Comparison of ENCODE assay signal across 11 cellular contexts in genomic region chr11:31817054-31817620, GRCh38. TPM values are rescaled to one million over a fixed set of nuclear protein-coding genes. Genes with fewer than 3 reads are reported as not detected.
DNase-seq lines count a peak whose midpoint lies in the region; ATAC-seq lines count a peak whose summit lies in the region.
"Had no signal": no experiment of that assay in that cellular context is flagged by ENCODE, and none has a peak within 500 bp of the region (broad histone marks: within the 10 kb centered on the region; RNA-seq: fewer than 3 reads in every experiment).

No MANE protein-coding gene starts in this region.

- ATAC-seq in HG03196 (IDR thresholded peaks at IDR 0.05; ENCODE audit: unreplicated experiment), result no peak

- DNase-seq in NCI-H1417 (lab: John Stamatoyannopoulos, UW) (peak in 2 of 3 experiments; percentile 73 to 80), NCI-H1417 treated with DMSO at 0.1 percent for 48 hours (lab: John Stamatoyannopoulos, UW) (no peak), M059J (ENCODE audit: low read depth) (peak; percentile 63), retina (peak; percentile 73), NCI-H146 (lab: John Stamatoyannopoulos, UW) (no peak), foreskin melanocyte (no peak)
- no peak for DNase-seq in effector memory CD4-positive, alpha-beta T cell
- DNase-seq: GOT3; NK-92 treated with Interleukin-12 subunit alpha and Interleukin-12 subunit beta, amount 100 ng/mL, for 24 hours had no signal

- no peaks in the 10 kb centered on the region for H3K36me3 ChIP-seq in effector memory CD4-positive, alpha-beta T cell (ENCODE audit: control insufficient read depth, insufficient read depth, low read length)

- peak overlapping the region; percentile 32 for H3K4me3 ChIP-seq in effector memory CD4-positive, alpha-beta T cell (ENCODE audit: insufficient read depth, low read depth, low read length, poor library complexity, severe bottlenecking)

- H3K9me3 ChIP-seq in effector memory CD4-positive, alpha-beta T cell (ENCODE audit: control insufficient read depth, low read length), result peaks cover 5% of the 10 kb centered on the region

- no peak overlapping the region for H3K27ac ChIP-seq in effector memory CD4-positive, alpha-beta T cell (ENCODE audit: insufficient read depth, low read length, poor library complexity, severe bottlenecking)

- peaks cover 96% of the 10 kb centered on the region for H3K27me3 ChIP-seq in effector memory CD4-positive, alpha-beta T cell (replicated peaks; ENCODE audit: control insufficient read depth, insufficient read depth, low read length, poor library complexity, severe bottlenecking)

- H3K4me1 ChIP-seq in effector memory CD4-positive, alpha-beta T cell (ENCODE audit: control insufficient read depth, insufficient read depth, low read length, poor library complexity, severe bottlenecking), result peaks cover 60% of the 10 kb centered on the region

RNA-seq across cellular contexts. Expression of gene PAX6, which starts 6.0 kb away (rescaled TPM):
- total RNA-seq in M059J (2014; rRNA removed; shearing (Covaris generic)), result 30.6 and 36.2 TPM in 2 replicates
- total RNA-seq: posterior vena cava had no signal

Comparison
In these comparisons a context has a peak if more than half of its experiments do, and no peak if none do; other contexts are left out.
1. DNase-seq: peak in NCI-H1417 (2 of 3), M059J (single experiment) and retina (single experiment); none in NCI-H1417 treated with DMSO at 0.1 percent for 48 hours (single experiment), effector memory CD4-positive, alpha-beta T cell (0 of 3), NCI-H146 (single experiment) and foreskin melanocyte (single experiment).